Comparison of ENCODE assay signal across 8 cellular contexts in genomic region chr5:59040007-59040803, GRCh38.
DNase-seq lines count a peak whose midpoint lies in the region; FAIRE-seq lines count a peak whose summit lies in the region.

No MANE protein-coding gene starts in this region.

- FAIRE-seq in RCC 7860 (lab: Jason Lieb, UNC): no peak

- H3K36me3 ChIP-seq in iPS-18a (ENCODE audit: control insufficient read depth, low read depth, low read length) (no peaks in the 10 kb centered on the region), stomach smooth muscle (ENCODE audit: control insufficient read depth in 2 of 2, insufficient read depth in 2 of 2, low read length in 2 of 2) (no peaks in the 10 kb centered on the region)

- no peak for DNase-seq in T-helper 1 cell
- no peak for DNase-seq in activated T-helper 2 cell treated with anti-CD3 and anti-CD28 coated beads, Interferon-gamma antibody, Interleukin-2, Interleukin-4, amounts not matched to agents 10 μg/mL and 5 μg/mL and 100 μg/mL, durations not matched to agents 14 hours and 24 hours and 36 hours (ENCODE audit: low spot score)
- DNase-seq in NCI-H2107 treated with DMSO at 0.1 percent for 48 hours (lab: John Stamatoyannopoulos, UW; ENCODE audit: unreplicated experiment): no peak
- DNase-seq in stimulated activated CD4-positive, alpha-beta T cell treated with anti-CD3 and anti-CD28 coated beads, Interleukin-15, amount 100 ng/mL, for 24 hours: no peak
- DNase-seq in RCC 7860 (ENCODE audit: low spot score): no peak

- H3K27me3 Mint-ChIP-seq in T-helper 1 cell treated with Interleukin-12 subunit alpha and Interleukin-12 subunit beta and Interleukin-4 antibody, amounts not matched to agents 30 μg/mL and 1 μg/mL, for 36 hours (ENCODE audit: low read depth): no peaks in the 10 kb centered on the region
- H3K27me3 Mint-ChIP-seq in activated T-helper 2 cell treated with anti-CD3 and anti-CD28 coated beads, Interferon-gamma antibody, Interleukin-2, Interleukin-4, amounts not matched to agents 10 μg/mL and 5 μg/mL and 100 μg/mL, durations not matched to agents 14 hours and 24 hours and 36 hours (ENCODE audit: low read depth): no peaks in the 10 kb centered on the region

- H3K9me3 ChIP-seq in iPS-18a (ENCODE audit: control insufficient read depth, low read depth, low read length) (no peaks in the 10 kb centered on the region), stomach smooth muscle (ENCODE audit: control insufficient read depth in 2 of 2, low read length in 2 of 2) (no peaks in the 10 kb centered on the region)

- peaks cover 33% of the 10 kb centered on the region for H3K36me3 Mint-ChIP-seq in T-helper 1 cell treated with Interleukin-12 subunit alpha and Interleukin-12 subunit beta and Interleukin-4 antibody, amounts not matched to agents 30 μg/mL and 1 μg/mL, for 36 hours (ENCODE audit: low read depth)
- H3K36me3 Mint-ChIP-seq in activated T-helper 2 cell treated with anti-CD3 and anti-CD28 coated beads, Interferon-gamma antibody, Interleukin-2, Interleukin-4, amounts not matched to agents 10 μg/mL and 5 μg/mL and 100 μg/mL, durations not matched to agents 14 hours and 24 hours and 36 hours (ENCODE audit: low read depth): peaks cover 37% of the 10 kb centered on the region

- intact Hi-C loops in activated T-helper 2 cell treated with anti-CD3 and anti-CD28 coated beads, Interferon-gamma antibody, Interleukin-2, Interleukin-4, amounts not matched to agents 10 μg/mL and 5 μg/mL and 100 μg/mL, durations not matched to agents 14 hours and 24 hours and 36 hours (cut with micrococcal nuclease): no loop called here

- H3K4me3 ChIP-seq in iPS-18a (ENCODE audit: low read length): peak overlapping the region; percentile 58
- peak overlapping the region; percentile 76 to 79 for H3K4me3 ChIP-seq in stomach smooth muscle (ENCODE audit: low read length in 2 of 2)

- H3K4me3 Mint-ChIP-seq in T-helper 1 cell treated with Interleukin-12 subunit alpha and Interleukin-12 subunit beta and Interleukin-4 antibody, amounts not matched to agents 30 μg/mL and 1 μg/mL, for 36 hours: peak overlapping the region; percentile 88
- H3K4me3 Mint-ChIP-seq in activated T-helper 2 cell treated with anti-CD3 and anti-CD28 coated beads, Interferon-gamma antibody, Interleukin-2, Interleukin-4, amounts not matched to agents 10 μg/mL and 5 μg/mL and 100 μg/mL, durations not matched to agents 14 hours and 24 hours and 36 hours (ENCODE audit: low read depth): peak overlapping the region; percentile 88

- no peaks in the 10 kb centered on the region for H3K9me3 Mint-ChIP-seq in T-helper 1 cell treated with Interleukin-12 subunit alpha and Interleukin-12 subunit beta and Interleukin-4 antibody, amounts not matched to agents 30 μg/mL and 1 μg/mL, for 36 hours
- no peaks in the 10 kb centered on the region for H3K9me3 Mint-ChIP-seq in activated T-helper 2 cell treated with anti-CD3 and anti-CD28 coated beads, Interferon-gamma antibody, Interleukin-2, Interleukin-4, amounts not matched to agents 10 μg/mL and 5 μg/mL and 100 μg/mL, durations not matched to agents 14 hours and 24 hours and 36 hours

- H3K4me1 ChIP-seq in iPS-18a (ENCODE audit: control insufficient read depth, low read depth, low read length) (peaks cover 6% of the 10 kb centered on the region), stomach smooth muscle (ENCODE audit: control insufficient read depth, insufficient read depth, low read length) (peaks cover 24% of the 10 kb centered on the region)

- H3K27ac Mint-ChIP-seq in T-helper 1 cell treated with Interleukin-12 subunit alpha and Interleukin-12 subunit beta and Interleukin-4 antibody, amounts not matched to agents 30 μg/mL and 1 μg/mL, for 36 hours: peak overlapping the region; percentile 100
- peak overlapping the region; percentile 78 for H3K27ac Mint-ChIP-seq in activated T-helper 2 cell treated with anti-CD3 and anti-CD28 coated beads, Interferon-gamma antibody, Interleukin-2, Interleukin-4, amounts not matched to agents 10 μg/mL and 5 μg/mL and 100 μg/mL, durations not matched to agents 14 hours and 24 hours and 36 hours

- no peak overlapping the region for H3K9ac ChIP-seq in iPS-18a (ENCODE audit: low read length)
- H3K9ac ChIP-seq in stomach smooth muscle (ENCODE audit: low read length in 2 of 2): peak overlapping the region; percentile 58 to 78

- peaks cover 30% of the 10 kb centered on the region for H3K4me1 Mint-ChIP-seq in T-helper 1 cell treated with Interleukin-12 subunit alpha and Interleukin-12 subunit beta and Interleukin-4 antibody, amounts not matched to agents 30 μg/mL and 1 μg/mL, for 36 hours (ENCODE audit: low read depth)
- H3K4me1 Mint-ChIP-seq in activated T-helper 2 cell treated with anti-CD3 and anti-CD28 coated beads, Interferon-gamma antibody, Interleukin-2, Interleukin-4, amounts not matched to agents 10 μg/mL and 5 μg/mL and 100 μg/mL, durations not matched to agents 14 hours and 24 hours and 36 hours (ENCODE audit: low read depth): peaks cover 46% of the 10 kb centered on the region

- peaks cover 49% of the 10 kb centered on the region for H3K27me3 ChIP-seq in iPS-18a (ENCODE audit: control insufficient read depth, insufficient read depth, low read length)
- H3K27me3 ChIP-seq in stomach smooth muscle (ENCODE audit: control insufficient read depth in 1 of 2, insufficient read depth in 2 of 2, low read length in 2 of 2): no peaks in the 10 kb centered on the region

- H3K27ac ChIP-seq in iPS-18a (ENCODE audit: low read length): no peak overlapping the region
- H3K27ac ChIP-seq in stomach smooth muscle (ENCODE audit: low read length): peak overlapping the region; percentile 72
